ENCODE assay signal across 9 cellular contexts in genomic region chr6:128807577-128807976, GRCh38.
A peak's percentile ranks its signal among the peaks of the same experiment; 100 is the strongest.
DNase-seq lines count a peak whose midpoint lies in the region; ATAC-seq, FAIRE-seq and TF ChIP-seq lines count a peak whose summit lies in the region.
"Had no signal": no experiment of that assay in that cellular context is flagged by ENCODE, and none has a peak within 500 bp of the region (broad histone marks: within the 10 kb centered on the region; RNA-seq: fewer than 3 reads in every experiment).

No MANE protein-coding gene starts in this region.

- no peaks in the 10 kb centered on the region for H4K20me1 ChIP-seq in PC-9 (ENCODE audit: insufficient read depth)

- POLR2A ChIA-PET in PC-9 (lab: Charles Lee; ENCODE audit: unreplicated experiment) = interaction anchor here (0.6 kb wide), 1 partner anchor 505 kb away, joined by 7 read pairs; no protein-coding TSS in a partner anchor

- H3K9me2 ChIP-seq in PC-9 (ENCODE audit: insufficient read depth) = no peaks in the 10 kb centered on the region; the same call in 1 of the 2 replicates

- no peaks in the 10 kb centered on the region for H3K27me3 ChIP-seq in PC-9 (ENCODE audit: insufficient read depth, low read depth)

- no peak for DNase-seq in PC-9
- DNase-seq in foreskin melanocyte = peak; percentile 17
- no peak for DNase-seq in substantia nigra (lab: John Stamatoyannopoulos, UW)
- DNase-seq in central memory CD4-positive, alpha-beta T cell = no peak
- no peak for DNase-seq in COLO668 (lab: John Stamatoyannopoulos, UW; ENCODE audit: unreplicated experiment)

- H3K27ac ChIP-seq in PC-9 = no peak overlapping the region
- no peak overlapping the region for H3K27ac ChIP-seq in substantia nigra (ENCODE audit: low read depth, low read length, poor library complexity, severe bottlenecking)
- H3K27ac ChIP-seq: skin epidermis had no signal

- peak; percentile 71 for ATAC-seq in GM19351 (IDR thresholded peaks at IDR 0.05; ENCODE audit: unreplicated experiment)
- no peak for ATAC-seq in HG03108 (IDR thresholded peaks at IDR 0.05; ENCODE audit: unreplicated experiment)

- FAIRE-seq in A204.1 (lab: Jason Lieb, UNC) = peak; percentile 95

- no peaks in the 10 kb centered on the region for H3F3A ChIP-seq in PC-9 (ENCODE audit: insufficient read depth, low read depth)

- no peak overlapping the region for H3K4me3 ChIP-seq in PC-9
- H3K4me3 ChIP-seq: skin epidermis had no signal

- no TSS peak for BruUV-seq in PC-9 (replicated peaks; lab: Mats Ljungman, UMichigan)

- H3K4me1 ChIP-seq in PC-9 (replicated peaks; ENCODE audit: insufficient read depth) = no peaks in the 10 kb centered on the region

- CTCF ChIA-PET in PC-9 (lab: Charles Lee) = interaction anchor here (0.5 to 0.7 kb wide), 2 partner anchors 444 to 682 kb away, joined by 3 to 4 read pairs; no protein-coding TSS in a partner anchor

- no peaks in the 10 kb centered on the region for H3K79me2 ChIP-seq in PC-9 (ENCODE audit: low read depth)

- no peaks in the 10 kb centered on the region; the same call in none of the 2 replicates for H3K9me3 ChIP-seq in PC-9 (ENCODE audit: insufficient read depth, low read depth)

- intact Hi-C loops in PC-9 (cut with micrococcal nuclease; ENCODE audit: unreplicated experiment) = loop anchor here (2.0 kb wide), 1 partner anchor 563 kb away; no protein-coding TSS in a partner anchor

- peak; percentile 71 for TF ChIP-seq CTCF in PC-9 (conservative IDR thresholded peaks at IDR 0.05)

- H3K36me3 ChIP-seq in PC-9 (ENCODE audit: low read depth) = no peaks in the 10 kb centered on the region

- H2AFZ ChIP-seq in PC-9 = no peak overlapping the region

- H3K4me2 ChIP-seq in PC-9 = no peak overlapping the region
